Comparison of ENCODE assay signal across 2 cellular contexts in genomic region chr20:35186691-35187289, GRCh38. TPM values are rescaled to one million over a fixed set of nuclear protein-coding genes. Genes with fewer than 3 reads are reported as not detected.
"Had no signal": no experiment of that assay in that cellular context is flagged by ENCODE, and none has a peak within 500 bp of the region (broad histone marks: within the 10 kb centered on the region; RNA-seq: fewer than 3 reads in every experiment).

No MANE protein-coding gene starts in this region.

RNA-seq across cellular contexts. Expression of gene MMP24, which starts 39.7 kb away (rescaled TPM):
- total RNA-seq: mononuclear cell had no signal
- polyA plus RNA-seq: keratinocyte had no signal
